In the genomic region with DNA sequence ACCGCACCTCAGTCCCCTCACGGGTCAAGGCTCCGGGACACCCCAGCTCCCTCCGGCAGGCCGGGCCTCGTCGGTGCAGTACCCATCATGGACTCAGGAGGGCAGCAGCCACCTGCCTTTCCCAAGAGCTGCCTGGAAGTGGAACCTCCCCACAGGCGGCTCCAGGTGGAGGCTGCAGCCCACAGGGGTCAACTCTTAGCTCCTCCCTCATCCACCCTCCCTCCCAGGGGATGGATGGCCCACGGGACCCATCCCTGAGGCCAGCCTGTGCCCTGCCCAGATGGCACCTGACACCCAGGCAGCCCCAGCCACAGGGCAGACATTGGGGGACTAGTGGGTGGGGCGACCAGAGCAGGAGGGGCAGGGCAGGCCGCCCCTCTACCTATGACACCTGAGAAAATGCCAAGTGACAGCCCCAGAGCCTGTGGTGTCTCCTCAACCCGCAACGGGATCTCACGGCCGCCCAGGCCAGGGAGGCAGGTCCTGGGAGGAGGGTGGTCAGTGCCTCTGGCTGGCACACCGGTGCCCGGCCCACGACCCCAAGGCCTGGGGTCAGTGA, we compare ENCODE assay signal across 7 cellular contexts. TPM values are rescaled to one million over a fixed set of nuclear protein-coding genes. Genes with fewer than 3 reads are reported as not detected.
DNase-seq lines count a peak whose midpoint lies in the region; ATAC-seq, FAIRE-seq and TF ChIP-seq lines count a peak whose summit lies in the region.

No MANE protein-coding gene starts in this region.

- H3K36me3 ChIP-seq in MM.1S (replicated peaks; ENCODE audit: insufficient read depth, low read length): no peaks in the 10 kb centered on the region
- no peaks in the 10 kb centered on the region for H3K36me3 ChIP-seq in K562 (ENCODE audit: control insufficient read depth, insufficient read depth, low read length)
- H3K36me3 ChIP-seq in iPS-18a (ENCODE audit: control insufficient read depth, low read depth, low read length): no peaks in the 10 kb centered on the region

- H3K4me3 ChIP-seq in GM12865 (ENCODE audit: low read depth, low read length) (no peak overlapping the region), MM.1S (ENCODE audit: low read length) (no peak overlapping the region), K562 (no peak overlapping the region), iPS-18a (ENCODE audit: low read length) (no peak overlapping the region)

- peak; percentile 80 to 96 for TF ChIP-seq RAD21 in K562 (CRISPR knock-in tag; conservative IDR thresholded peaks at IDR 0.05 in 1 of 2, IDR thresholded peaks at IDR 0.05 in 1 of 2)

- TF ChIP-seq EP300 in K562 (IDR thresholded peaks at IDR 0.05; ENCODE audit: low read length): no peak

- in situ Hi-C loops in K562 (cut with MboI): no loop called here

- TF ChIP-seq POLR2A in K562 (conservative IDR thresholded peaks at IDR 0.05): no peak

- DNase-seq in GM12865 (ENCODE audit: low read depth) (peak; percentile 68), MM.1S (peak; percentile 41), UCSD-AML1 (lab: John Stamatoyannopoulos, UW; ENCODE audit: unreplicated experiment) (peak; percentile 75), K562 (ENCODE audit: extremely low read depth in 1 of 4, low spot score in 3 of 4) (peak; percentile 84 to 91 (median 90))
- DNase-seq in stimulated activated CD4-positive, alpha-beta T cell treated with anti-CD3 and anti-CD28 coated beads, Interleukin-12 subunit alpha, Interleukin-12 subunit beta, amount 100 ng/mL, for 24 hours (ENCODE audit: low read depth in 2 of 2): peak; percentile 51 to 74

- H2AFZ ChIP-seq in MM.1S (ENCODE audit: low read length): no peak overlapping the region
- no peak overlapping the region for H2AFZ ChIP-seq in K562 (ENCODE audit: low read depth, low read length)

- 4% methylated on average over 17 of the region's 18 CpGs for WGBS in K562 (ENCODE audit: insufficient coverage, low coverage, missing lambda C conversion rate)

- H3K4me1 ChIP-seq in MM.1S (ENCODE audit: low read length) (peaks cover 2% of the 10 kb centered on the region; the same call in 1 of the 2 replicates), K562 (replicated peaks in 1 of 2; ENCODE audit: control insufficient read depth in 2 of 2, insufficient read depth in 2 of 2, low read length in 2 of 2) (peaks cover 0 to 39% of the 10 kb centered on the region in 2 experiments; a peak in 3 of 5 replicates), iPS-18a (ENCODE audit: control insufficient read depth, low read depth, low read length) (peaks cover 14% of the 10 kb centered on the region)

- H3K9me1 ChIP-seq in K562 (ENCODE audit: control insufficient read depth, insufficient read depth, low read length): no peaks in the 10 kb centered on the region

- POLR2A ChIA-PET in K562 (lab: Yijun Ruan, JAX): interaction anchor here (0.5 to 1.5 kb wide), 8 partner anchors 11 to 177 kb away, joined by 3 to 6 read pairs (median 4); no protein-coding TSS in a partner anchor

- CTCF ChIA-PET in K562 (lab: Yijun Ruan, JAX; ENCODE audit: low intra/inter-chr PET ratio): interaction anchor here (1.0 to 4.1 kb wide), 4 partner anchors 18 to 168 kb away, joined by 6 to 91 read pairs (median 14); no protein-coding TSS in a partner anchor

- intact Hi-C loops in K562 (cut with micrococcal nuclease): loop anchor here (1.0 kb wide), 2 partner anchors 31 to 166 kb away; no protein-coding TSS in a partner anchor

- H3K27ac ChIP-seq in MM.1S (ENCODE audit: low read length) (no peak overlapping the region), K562 (ENCODE audit: extremely low read depth, low read depth, low read length) (no peak overlapping the region), iPS-18a (ENCODE audit: low read length) (no peak overlapping the region)

- H3K27me3 ChIP-seq in MM.1S (replicated peaks; ENCODE audit: insufficient read depth, low read length): peaks cover 88% of the 10 kb centered on the region
- H3K27me3 ChIP-seq in K562 (ENCODE audit: control insufficient read depth in 2 of 2, insufficient read depth in 2 of 2, low read length in 2 of 2): peaks cover 5 to 28% of the 10 kb centered on the region in 2 experiments; a peak in 4 of 5 replicates
- H3K27me3 ChIP-seq in iPS-18a (ENCODE audit: control insufficient read depth, insufficient read depth, low read length): no peaks in the 10 kb centered on the region

- no peaks in the 10 kb centered on the region for H3F3A ChIP-seq in MM.1S (ENCODE audit: insufficient read depth, low read length)

- peak; percentile 90 for TF ChIP-seq CTCF in GM12865 (IDR thresholded peaks at IDR 0.05; ENCODE audit: insufficient read depth, low read depth, low read length, missing control alignments)
- TF ChIP-seq CTCF in MM.1S (IDR thresholded peaks at IDR 0.05; ENCODE audit: low read length): peak; percentile 80
- TF ChIP-seq CTCF in K562 (IDR thresholded peaks at IDR 0.05 in 2 of 3, conservative IDR thresholded peaks at IDR 0.05 in 1 of 3; ENCODE audit: insufficient read depth in 2 of 3, low read depth in 1 of 3, low read length in 3 of 3): peak; percentile 96 to 98 (median 97)

- H3K9me2 ChIP-seq in MM.1S (replicated peaks; ENCODE audit: insufficient read depth, low read length): no peaks in the 10 kb centered on the region

- no peak overlapping the region for H3K9ac ChIP-seq in MM.1S (ENCODE audit: low read length)
- no peak overlapping the region; a peak in 1 of 4 replicates for H3K9ac ChIP-seq in K562 (ENCODE audit: insufficient read depth in 1 of 2, low read depth in 2 of 2, low read length in 2 of 2)
- H3K9ac ChIP-seq in iPS-18a (ENCODE audit: low read length): peak overlapping the region; percentile 45

- H3K9me3 ChIP-seq in MM.1S (replicated peaks; ENCODE audit: insufficient read depth, low read length) (no peaks in the 10 kb centered on the region), K562 (replicated peaks; ENCODE audit: control insufficient read depth, insufficient read depth, low read depth, low read length) (no peaks in the 10 kb centered on the region), iPS-18a (ENCODE audit: control insufficient read depth, low read depth, low read length) (no peaks in the 10 kb centered on the region)

- ATAC-seq in K562 (peak; percentile 86), HG03565 (IDR thresholded peaks at IDR 0.05; ENCODE audit: unreplicated experiment) (no peak)

- H3K79me2 ChIP-seq in MM.1S (ENCODE audit: low read length): no peaks in the 10 kb centered on the region
- H3K79me2 ChIP-seq in K562 (ENCODE audit: control insufficient read depth, insufficient read depth, low read length): no peaks in the 10 kb centered on the region

- H4K20me1 ChIP-seq in MM.1S (ENCODE audit: insufficient read depth, low read length) (no peaks in the 10 kb centered on the region), K562 (replicated peaks; ENCODE audit: control insufficient read depth, insufficient read depth, low read length) (peaks cover 28% of the 10 kb centered on the region)

- peak; percentile 81 for FAIRE-seq in K562 (lab: Jason Lieb, UNC)

- no peak overlapping the region for H3K4me2 ChIP-seq in MM.1S (ENCODE audit: low read depth, low read length)
- H3K4me2 ChIP-seq in K562 (ENCODE audit: insufficient read depth, low read length): no peak overlapping the region

- no TSS peak for BruUV-seq in K562 (replicated peaks; lab: Mats Ljungman, UMichigan)

TF ChIP-seq in K562, 482 proteins besides CTCF, POLR2A, EP300 and RAD21 (continues in another document):
- TF ChIP-seq DEAF1 (CRISPR knock-in tag; IDR thresholded peaks at IDR 0.05) (peak; percentile 55; the same call in 1 of the 2 replicates), L3MBTL2 (IDR thresholded peaks at IDR 0.05) (no peak), EGR1 (conservative IDR thresholded peaks at IDR 0.05) (no peak), PTBP1 (IDR thresholded peaks at IDR 0.05; ENCODE audit: low read depth, low read length) (no peak)

RNA-seq across cellular contexts. Expression of gene ARHGEF16, which starts 1.2 kb away (rescaled TPM):
- 1.6 and 7.5 TPM in 2 replicates for total RNA-seq in K562 (2011; cell fraction: chromatin; rRNA removed; ENCODE audit: low replicate concordance)
- 3.9 and 5.7 TPM in 2 replicates for total RNA-seq in K562 (2011; cell fraction: nucleolus; rRNA removed)
- 2.1 and 3.2 TPM in 2 replicates for total RNA-seq in K562 (2011; cell fraction: nucleoplasm; rRNA removed)
- total RNA-seq in K562 (2014; rRNA removed): 0.45 and 0.94 TPM in 2 replicates
- 0.06 and 0.15 TPM in 2 replicates for total RNA-seq in K562 (2014; rRNA removed; fragmentation: Illumina TruSeq; extraction: Trizol)
- total RNA-seq in K562 (2015; rRNA removed; fragmentation: Illumina TruSeq; extraction: Trizol): 0.11 and 0.25 TPM in 2 replicates
- 0.98 and 1.2 TPM in 2 replicates for total RNA-seq in K562 (2021)
- polyA plus RNA-seq in K562 (2011; rRNA removed): 0.78 and 0.93 TPM in 2 replicates
- polyA plus RNA-seq in K562 (2011; cell fraction: cytosol; rRNA removed): 0.49 and 1.9 TPM in 2 replicates
- polyA plus RNA-seq in K562 (2011; cell fraction: nucleus; rRNA removed): 2.9 and 7.4 TPM in 2 replicates
- polyA plus RNA-seq in K562 (2012): 0.49 and 2.9 TPM in 2 replicates
- 0.49 and 0.66 TPM in 2 replicates for polyA plus RNA-seq in K562 (2014; fragmentation: Illumina TruSeq; extraction: Trizol)
- not detected for polyA plus RNA-seq in K562 (2014; fragmentation: Nextera tagmentation; extraction: Ambion mirVana)
- polyA plus RNA-seq in K562 (2014; rRNA removed): 0.78 and 1.2 TPM in 2 replicates
- polyA minus RNA-seq in K562 (2011; rRNA and poly(A)+ RNA removed): 1.3 and 3.0 TPM in 2 replicates
- 0.91 and 1.5 TPM in 2 replicates for polyA minus RNA-seq in K562 (2011; cell fraction: cytosol; rRNA and poly(A)+ RNA removed)
- 2.4 and 4.6 TPM in 2 replicates for polyA minus RNA-seq in K562 (2011; cell fraction: nucleus; rRNA and poly(A)+ RNA removed)
